1 cellular context compared by ENCODE assay signal in the genomic region with DNA sequence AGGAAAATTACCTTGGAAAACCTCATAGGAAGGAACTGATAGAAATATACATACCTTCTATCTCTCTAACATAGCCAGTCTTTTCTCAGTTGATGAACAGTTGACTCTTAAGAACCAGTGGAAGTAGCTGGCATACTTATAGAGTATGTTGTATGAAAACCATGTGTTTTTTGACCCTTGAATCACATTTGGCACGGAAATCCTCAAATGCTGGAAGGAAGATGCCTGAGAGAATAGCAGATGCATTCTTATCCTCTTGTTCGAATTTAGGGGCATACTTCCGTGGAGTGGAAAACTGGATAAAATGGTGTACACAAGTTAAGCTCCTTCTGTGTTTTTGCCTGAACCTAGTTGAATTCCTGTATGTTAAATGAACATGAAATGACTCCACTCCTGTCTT.
TF ChIP-seq lines count a peak whose summit lies in the region.

No MANE protein-coding gene starts in this region.

TF ChIP-seq in IMR-90, 13 proteins besides CTCF, POLR2A, EP300 and RAD21:
- no peak for TF ChIP-seq MXI1 (IDR thresholded peaks at IDR 0.05; ENCODE audit: borderline replicate concordance, low read depth, low read length)
